Comparison of ENCODE assay signal across 1 cellular context in genomic region chr9:132035679-132036078, GRCh38.
TF ChIP-seq lines count a peak whose summit lies in the region.

No MANE protein-coding gene starts in this region.

TF ChIP-seq in WTC11, 78 proteins besides CTCF, POLR2A, EP300 and RAD21 (continued from another document):
- TF ChIP-seq, protein P1, sequence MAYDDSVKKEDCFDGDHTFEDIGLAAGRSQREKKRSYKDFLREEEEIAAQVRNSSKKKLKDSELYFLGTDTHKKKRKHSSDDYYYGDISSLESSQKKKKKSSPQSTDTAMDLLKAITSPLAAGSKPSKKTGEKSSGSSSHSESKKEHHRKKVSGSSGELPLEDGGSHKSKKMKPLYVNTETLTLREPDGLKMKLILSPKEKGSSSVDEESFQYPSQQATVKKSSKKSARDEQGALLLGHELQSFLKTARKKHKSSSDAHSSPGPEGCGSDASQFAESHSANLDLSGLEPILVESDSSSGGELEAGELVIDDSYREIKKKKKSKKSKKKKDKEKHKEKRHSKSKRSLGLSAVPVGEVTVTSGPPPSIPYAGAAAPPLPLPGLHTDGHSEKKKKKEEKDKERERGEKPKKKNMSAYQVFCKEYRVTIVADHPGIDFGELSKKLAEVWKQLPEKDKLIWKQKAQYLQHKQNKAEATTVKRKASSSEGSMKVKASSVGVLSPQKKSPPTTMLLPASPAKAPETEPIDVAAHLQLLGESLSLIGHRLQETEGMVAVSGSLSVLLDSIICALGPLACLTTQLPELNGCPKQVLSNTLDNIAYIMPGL (CRISPR knock-in tag; IDR thresholded peaks at IDR 0.05), result no peak
- TF ChIP-seq TEAD4 (CRISPR knock-in tag; IDR thresholded peaks at IDR 0.05) (no peak), ZNF263 (CRISPR knock-in tag; IDR thresholded peaks at IDR 0.05; ENCODE audit: low read depth) (no peak)
